In the genomic region with DNA sequence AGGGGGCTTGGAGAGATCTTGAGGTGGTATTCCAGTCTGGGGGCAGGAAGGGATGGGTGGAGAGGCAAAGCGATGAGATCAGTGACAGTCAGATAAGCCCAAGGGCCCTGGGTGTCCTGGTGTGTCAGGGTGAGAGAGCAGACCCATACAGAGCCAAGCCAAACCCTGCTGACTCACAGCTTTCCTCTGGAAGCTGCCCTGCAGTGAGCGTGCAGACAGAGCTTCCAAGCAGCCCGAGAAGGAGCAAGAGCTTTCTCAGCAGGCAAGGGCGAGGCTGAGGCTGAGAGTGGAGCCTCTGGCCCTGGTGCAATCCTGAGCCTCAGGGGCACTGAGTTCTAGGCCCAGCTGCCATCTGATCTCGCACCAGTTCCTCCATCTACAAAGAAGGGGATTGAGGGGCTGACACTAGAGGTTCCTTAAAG, we compare ENCODE assay signal across 1 cellular context.
TF ChIP-seq lines count a peak whose summit lies in the region.

No MANE protein-coding gene starts in this region.

TF ChIP-seq in H1, 55 proteins besides CTCF, POLR2A, EP300 and RAD21 (continued from another document):
- TF ChIP-seq, protein P1, sequence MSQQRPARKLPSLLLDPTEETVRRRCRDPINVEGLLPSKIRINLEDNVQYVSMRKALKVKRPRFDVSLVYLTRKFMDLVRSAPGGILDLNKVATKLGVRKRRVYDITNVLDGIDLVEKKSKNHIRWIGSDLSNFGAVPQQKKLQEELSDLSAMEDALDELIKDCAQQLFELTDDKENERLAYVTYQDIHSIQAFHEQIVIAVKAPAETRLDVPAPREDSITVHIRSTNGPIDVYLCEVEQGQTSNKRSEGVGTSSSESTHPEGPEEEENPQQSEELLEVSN (IDR thresholded peaks at IDR 0.05), result no peak
- no peak for TF ChIP-seq GTF2F1 (IDR thresholded peaks at IDR 0.05; ENCODE audit: borderline replicate concordance, low read depth, low read length)
- TF ChIP-seq TCF12 (IDR thresholded peaks at IDR 0.05; ENCODE audit: low read depth, low read length), result no peak
- TF ChIP-seq CBX5 (IDR thresholded peaks at IDR 0.05; ENCODE audit: low read depth, low read length), result no peak
- TF ChIP-seq SUZ12 (IDR thresholded peaks at IDR 0.05; ENCODE audit: low read length), result no peak
- no peak for TF ChIP-seq SP4 (IDR thresholded peaks at IDR 0.05; ENCODE audit: low read length)
- no peak for TF ChIP-seq SP1 (IDR thresholded peaks at IDR 0.05; ENCODE audit: low read depth, low read length)
